Comparison of ENCODE assay signal across 16 cellular contexts in the genomic region with DNA sequence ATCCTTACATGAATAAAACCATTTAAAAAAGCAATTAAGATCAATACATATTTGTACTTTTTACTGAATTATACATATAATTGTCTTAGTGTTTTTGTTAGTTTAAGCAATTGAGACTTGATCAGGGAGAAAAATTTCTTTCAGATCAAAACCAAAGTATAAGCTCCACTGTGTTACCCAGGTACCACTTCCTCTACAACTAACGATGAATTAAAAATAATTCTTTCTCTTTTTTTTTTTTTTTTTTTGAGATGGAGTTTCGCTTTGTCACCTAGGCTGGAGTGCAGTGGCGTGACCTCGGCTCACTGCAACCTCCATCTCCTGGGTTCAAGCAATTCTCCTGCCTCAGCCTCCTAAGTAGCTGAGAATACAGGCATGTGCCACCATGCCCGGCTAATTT. TPM values are rescaled to one million over a fixed set of nuclear protein-coding genes. Genes with fewer than 3 reads are reported as not detected.
"Had no signal": no experiment of that assay in that cellular context is flagged by ENCODE, and none has a peak within 500 bp of the region (broad histone marks: within the 10 kb centered on the region; RNA-seq: fewer than 3 reads in every experiment).

No MANE protein-coding gene starts in this region.

- DNase-seq: amniotic stem cell; brain microvascular endothelial cell; glutamatergic neuron; mammary epithelial cell; SHP77 treated with DMSO at 0.1 percent for 48 hours; stimulated activated CD4-positive, alpha-beta T cell treated with anti-CD3 and anti-CD28 coated beads, Interleukin-2, amount 100 ng/mL, for 24 hours; stimulated activated naive B cell treated with anti-CD40 and anti-IgM and Interleukin-4, amounts not matched to agents 10 μg/mL and 1 μg/mL and 100 μg/mL, for 72 hours; upper lobe of left lung had no signal

- H3K9me3 Mint-ChIP-seq: neural crest cell; stimulated activated naive B cell treated with anti-CD40 and anti-IgM and Interleukin-4, amounts not matched to agents 10 μg/mL and 1 μg/mL and 100 μg/mL, for 72 hours had no signal

- H3K4me3 ChIP-seq: suprapubic skin, upper lobe of left lung had no signal

- ATAC-seq: esophagus mucosa; sciatic nerve; stimulated activated naive B cell treated with anti-CD40 and anti-IgM and Interleukin-4, amounts not matched to agents 10 μg/mL and 1 μg/mL and 100 μg/mL, for 72 hours had no signal

- H3K27me3 Mint-ChIP-seq: stimulated activated naive B cell treated with anti-CD40 and anti-IgM and Interleukin-4, amounts not matched to agents 10 μg/mL and 1 μg/mL and 100 μg/mL, for 72 hours had no signal

- H3K4me1 ChIP-seq: suprapubic skin, upper lobe of left lung had no signal

- H3K36me3 Mint-ChIP-seq: stimulated activated naive B cell treated with anti-CD40 and anti-IgM and Interleukin-4, amounts not matched to agents 10 μg/mL and 1 μg/mL and 100 μg/mL, for 72 hours had no signal

- H3K27ac Mint-ChIP-seq: stimulated activated naive B cell treated with anti-CD40 and anti-IgM and Interleukin-4, amounts not matched to agents 10 μg/mL and 1 μg/mL and 100 μg/mL, for 72 hours had no signal

- H3K27me3 ChIP-seq: brain microvascular endothelial cell, suprapubic skin, upper lobe of left lung had no signal

- H3K27ac ChIP-seq: brain microvascular endothelial cell, suprapubic skin, upper lobe of left lung had no signal

- H3K4me1 Mint-ChIP-seq: neural crest cell; stimulated activated naive B cell treated with anti-CD40 and anti-IgM and Interleukin-4, amounts not matched to agents 10 μg/mL and 1 μg/mL and 100 μg/mL, for 72 hours had no signal

- H3K36me3 ChIP-seq: brain microvascular endothelial cell, suprapubic skin, upper lobe of left lung had no signal

- H3K4me3 Mint-ChIP-seq: neural crest cell; stimulated activated naive B cell treated with anti-CD40 and anti-IgM and Interleukin-4, amounts not matched to agents 10 μg/mL and 1 μg/mL and 100 μg/mL, for 72 hours had no signal

- H3K9me3 ChIP-seq: suprapubic skin, upper lobe of left lung had no signal

RNA-seq across cellular contexts. Expression of a gene that starts 6.8 kb away (rescaled TPM):
- total RNA-seq: cerebellum; esophagus mucosa; mammary epithelial cell; neural crest cell; osteocyte; pulmonary artery endothelial cell; sciatic nerve; suprapubic skin; T-helper 2 cell treated with Interferon-gamma antibody and Interleukin-4, amounts not matched to agents 100 ng/mL and 5 ng/mL, for 36 hours; upper lobe of left lung had no signal
- polyA plus RNA-seq: mammary epithelial cell had no signal
